In genomic region chr3:142374687-142375086, GRCh38 we compare ENCODE assay signal across 18 cellular contexts.
"Had no signal": no experiment of that assay in that cellular context is flagged by ENCODE, and none has a peak within 500 bp of the region (broad histone marks: within the 10 kb centered on the region; RNA-seq: fewer than 3 reads in every experiment).

No MANE protein-coding gene starts in this region.

- H3K27ac ChIP-seq: foreskin keratinocyte, hepatocyte, ovary, testis, tibial nerve, upper lobe of right lung had no signal

- DNase-seq: erythroblast; foreskin keratinocyte; kidney; left cardiac atrium; left ventricle myocardium superior; mesendoderm; naive B cell; ovary; right cardiac atrium; stimulated activated CD4-positive, alpha-beta T cell treated with anti-CD3 and anti-CD28 coated beads, Interleukin-2, amount 100 ng/mL, for 48 hours; stimulated activated naive CD8-positive, alpha-beta T cell treated with anti-CD3 and anti-CD28 coated beads, Interleukin-15, Interleukin-2, amounts not matched to agents 100 U/mL and 50 U/mL, for 24 hours; testis; upper lobe of right lung had no signal

- H3K9me3 Mint-ChIP-seq: naive B cell, neural crest cell had no signal

- H3K27me3 ChIP-seq: foreskin keratinocyte, hepatocyte, ovary, testis, tibial nerve, upper lobe of right lung had no signal

- H3K9me3 ChIP-seq: ovary, testis, tibial nerve, upper lobe of right lung had no signal

- H3K27me3 Mint-ChIP-seq: naive B cell, progenitor cell of endocrine pancreas had no signal

- H3K4me1 Mint-ChIP-seq: neural crest cell had no signal

- H3K36me3 ChIP-seq: ovary had no signal

- ATAC-seq: foreskin keratinocyte; left cardiac atrium; left ventricle myocardium superior; right cardiac atrium; stimulated activated naive CD8-positive, alpha-beta T cell treated with anti-CD3 and anti-CD28 coated beads, Interleukin-15, Interleukin-2, amounts not matched to agents 100 U/mL and 50 U/mL, for 24 hours; upper lobe of right lung had no signal

- H3K4me3 Mint-ChIP-seq: naive B cell, neural crest cell had no signal

- H3K4me1 ChIP-seq: foreskin keratinocyte, testis, tibial nerve, upper lobe of right lung had no signal

- H3K4me3 ChIP-seq: hepatocyte, ovary, smooth muscle cell, testis, tibial nerve, upper lobe of right lung had no signal
